Comparison of ENCODE assay signal across 19 cellular contexts in the genomic region with DNA sequence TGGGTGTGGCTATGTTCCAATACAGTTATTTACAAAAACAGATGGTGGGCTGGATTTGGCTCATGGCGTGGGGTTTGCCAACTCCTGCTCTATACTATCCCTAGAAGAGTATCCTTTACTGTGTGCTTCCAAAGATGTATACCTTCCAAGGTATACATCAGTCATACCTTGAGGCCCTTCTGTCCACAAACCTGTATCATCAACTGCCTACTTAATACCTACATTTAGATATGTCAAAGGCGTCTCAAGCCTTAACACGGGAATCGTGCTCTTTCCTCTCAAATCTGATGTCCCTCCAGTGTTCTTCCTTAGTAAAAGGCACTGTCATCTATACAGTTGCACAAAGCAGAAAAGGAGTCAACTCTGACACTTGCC. TPM values are rescaled to one million over a fixed set of nuclear protein-coding genes. Genes with fewer than 3 reads are reported as not detected.
DNase-seq lines count a peak whose midpoint lies in the region; ATAC-seq, FAIRE-seq and TF ChIP-seq lines count a peak whose summit lies in the region.
"Had no signal": no experiment of that assay in that cellular context is flagged by ENCODE, and none has a peak within 500 bp of the region (broad histone marks: within the 10 kb centered on the region; RNA-seq: fewer than 3 reads in every experiment).

No MANE protein-coding gene starts in this region.

- ATAC-seq in A549 (peak; percentile 43 to 50; a peak in 5 of 6 replicates), K562 (peak; percentile 25; the same call in 2 of the 3 replicates), HG02642 (IDR thresholded peaks at IDR 0.05; ENCODE audit: poor library complexity, unreplicated experiment) (no peak)

- TF ChIP-seq CTCF in A549 (IDR thresholded peaks at IDR 0.05) (no peak), K562 (IDR thresholded peaks at IDR 0.05 in 2 of 3, conservative IDR thresholded peaks at IDR 0.05 in 1 of 3; ENCODE audit: insufficient read depth in 2 of 3, low read depth in 1 of 3, low read length in 3 of 3) (no peak), nephron progenitor cell (IDR thresholded peaks at IDR 0.05) (no peak)

- no peak for TF ChIP-seq RAD21 in A549 (conservative IDR thresholded peaks at IDR 0.05 in 1 of 2, IDR thresholded peaks at IDR 0.05 in 1 of 2)
- TF ChIP-seq RAD21 in K562 (CRISPR knock-in tag; conservative IDR thresholded peaks at IDR 0.05 in 1 of 2, IDR thresholded peaks at IDR 0.05 in 1 of 2) = no peak

- peak overlapping the region; percentile 24 for H3K27ac Mint-ChIP-seq in nephron progenitor cell
- no peak overlapping the region for H3K27ac Mint-ChIP-seq in immature natural killer cell

- TF ChIP-seq EP300 in A549 (IDR thresholded peaks at IDR 0.05) (no peak), K562 (IDR thresholded peaks at IDR 0.05; ENCODE audit: low read length) (no peak)

- H3K79me2 ChIP-seq in K562 (ENCODE audit: control insufficient read depth, insufficient read depth, low read length) = no peaks in the 10 kb centered on the region

- no peaks in the 10 kb centered on the region for H3K4me1 ChIP-seq in A549
- H3K4me1 ChIP-seq in K562 (replicated peaks in 1 of 2; ENCODE audit: control insufficient read depth in 2 of 2, insufficient read depth in 2 of 2, low read length in 2 of 2) = no peaks in the 10 kb centered on the region
- H3K4me1 ChIP-seq: BLaER1 treated with 17β-estradiol and CSF1 and Interleukin-3, amounts not matched to agents 10 nM and 100 nM; Peyer's patch had no signal

- no peak overlapping the region for H3K4me3 ChIP-seq in A549
- H3K4me3 ChIP-seq in K562 = no peak overlapping the region
- H3K4me3 ChIP-seq: BLaER1 treated with 17β-estradiol and CSF1 and Interleukin-3, amounts not matched to agents 10 nM and 100 nM; Peyer's patch had no signal

- no peaks in the 10 kb centered on the region for H3K9me1 ChIP-seq in K562 (ENCODE audit: control insufficient read depth, insufficient read depth, low read length)

- 94% methylated on average over 4 of the region's 4 CpGs for WGBS in A549 (ENCODE audit: missing lambda C conversion rate)
- 98% methylated on average over 4 of the region's 4 CpGs for WGBS in K562 (ENCODE audit: insufficient coverage, low coverage, missing lambda C conversion rate)

- H4K20me1 ChIP-seq in K562 (replicated peaks; ENCODE audit: control insufficient read depth, insufficient read depth, low read length) = no peaks in the 10 kb centered on the region

- POLR2A ChIA-PET in A549 (lab: Yijun Ruan, JAX) (no interaction called here), K562 (lab: Yijun Ruan, JAX) (interaction anchor here (0.8 kb wide), 1 partner anchor 423 kb away, joined by 4 read pairs; no protein-coding TSS in a partner anchor)

- intact Hi-C loops in K562 (cut with micrococcal nuclease) = no loop called here

- in situ Hi-C loops in K562 (cut with MboI) = no loop called here

- CTCF ChIA-PET in A549 (lab: Yijun Ruan, JAX) (interaction anchor here (0.7 to 1.5 kb wide), 3 partner anchors 71 to 214 kb away, joined by 3 to 10 read pairs (median 5); no protein-coding TSS in a partner anchor), K562 (lab: Yijun Ruan, JAX; ENCODE audit: low intra/inter-chr PET ratio) (no interaction called here)

- TF ChIP-seq POLR2A in A549 (IDR thresholded peaks at IDR 0.05; ENCODE audit: low read length) (no peak), K562 (conservative IDR thresholded peaks at IDR 0.05) (no peak; the same call in 1 of the 2 replicates)

- H3K9ac ChIP-seq in K562 (ENCODE audit: insufficient read depth in 1 of 2, low read depth in 2 of 2, low read length in 2 of 2) = no peak overlapping the region
- H3K9ac ChIP-seq: BLaER1 treated with 17β-estradiol and CSF1 and Interleukin-3, amounts not matched to agents 10 nM and 100 nM had no signal

- H3K36me3 Mint-ChIP-seq in nephron progenitor cell (ENCODE audit: low read depth) (peaks cover 55% of the 10 kb centered on the region), immature natural killer cell (peaks cover 18 to 39% (median 29%) of the 10 kb centered on the region in 3 donors)

- H3K27ac ChIP-seq in A549 (no peak overlapping the region), K562 (ENCODE audit: extremely low read depth, low read depth, low read length) (no peak overlapping the region)
- H3K27ac ChIP-seq: 22Rv1, Peyer's patch had no signal

- H3K9me3 Mint-ChIP-seq in nephron progenitor cell (peaks cover 31% of the 10 kb centered on the region), immature natural killer cell (peaks cover 6 to 25% (median 12%) of the 10 kb centered on the region in 6 donors)

- H3K27me3 Mint-ChIP-seq in nephron progenitor cell (ENCODE audit: low read depth, poor library complexity) (peaks cover 5% of the 10 kb centered on the region), immature natural killer cell (ENCODE audit: low read depth in 3 of 3) (peaks cover 0 to 2% (median 0%) of the 10 kb centered on the region in 3 donors)

- H3K4me1 Mint-ChIP-seq in nephron progenitor cell = no peaks in the 10 kb centered on the region
- H3K4me1 Mint-ChIP-seq in immature natural killer cell = no peaks in the 10 kb centered on the region

- peaks cover 49% of the 10 kb centered on the region for H3K36me3 ChIP-seq in K562 (ENCODE audit: control insufficient read depth, insufficient read depth, low read length)

- H3K4me2 ChIP-seq in A549 = no peak overlapping the region
- no peak overlapping the region for H3K4me2 ChIP-seq in K562 (ENCODE audit: insufficient read depth, low read length)
- H3K4me2 ChIP-seq: BLaER1 treated with 17β-estradiol and CSF1 and Interleukin-3, amounts not matched to agents 10 nM and 100 nM had no signal

- H3K9me3 ChIP-seq in A549 = peaks cover 18% of the 10 kb centered on the region; the same call in 1 of the 3 replicates
- peaks cover 5% of the 10 kb centered on the region; the same call in 1 of the 2 replicates for H3K9me3 ChIP-seq in K562 (replicated peaks; ENCODE audit: control insufficient read depth, insufficient read depth, low read depth, low read length)
- H3K9me3 ChIP-seq: Peyer's patch had no signal

- H3K4me3 Mint-ChIP-seq in nephron progenitor cell (no peak overlapping the region), immature natural killer cell (no peak overlapping the region)

- H3K27me3 ChIP-seq in K562 (ENCODE audit: control insufficient read depth in 2 of 2, insufficient read depth in 2 of 2, low read length in 2 of 2) = no peaks in the 10 kb centered on the region
- H3K27me3 ChIP-seq: BLaER1 treated with 17β-estradiol and CSF1 and Interleukin-3, amounts not matched to agents 10 nM and 100 nM; Peyer's patch had no signal

- FAIRE-seq in A549 (lab: Jason Lieb, UNC) (no peak), K562 (lab: Jason Lieb, UNC) (no peak)

- H2AFZ ChIP-seq in K562 (ENCODE audit: low read depth, low read length) = no peak overlapping the region

- DNase-seq in NCI-H82 (lab: John Stamatoyannopoulos, UW) = peak; percentile 59
- no peak for DNase-seq in NCI-H82 treated with DMSO at 0.1 percent for 48 hours (lab: John Stamatoyannopoulos, UW; ENCODE audit: unreplicated experiment)
- no peak for DNase-seq in A549 (ENCODE audit: low read depth in 1 of 2, low spot score in 1 of 2)
- no peak for DNase-seq in K562 (ENCODE audit: extremely low read depth in 1 of 4, low spot score in 3 of 4)
- no peak for DNase-seq in nephron progenitor cell
- DNase-seq in mucosa of gallbladder (ENCODE audit: low spot score) = no peak
- no peak for DNase-seq in immature natural killer cell
- DNase-seq: DMS 273 treated with DMSO at 0.1 percent for 48 hours, MM.1S, NCI-H1105, NCI-H187, NCI-H2171, NCI-H446 treated with DMSO at 0.1 percent for 48 hours, NCI-H774, Peyer's patch, SHP77 had no signal

- BruUV-seq in K562 (replicated peaks; lab: Mats Ljungman, UMichigan) = no TSS peak

TF ChIP-seq in A549, 52 proteins besides CTCF, POLR2A, EP300 and RAD21 (continues in another document):
- TF ChIP-seq POLR2AphosphoS2 (conservative IDR thresholded peaks at IDR 0.05; ENCODE audit: low read length) = 0 out of 2 replicates have a peak, but pooled peaks have one; percentile 92
- TF ChIP-seq, protein P1, sequence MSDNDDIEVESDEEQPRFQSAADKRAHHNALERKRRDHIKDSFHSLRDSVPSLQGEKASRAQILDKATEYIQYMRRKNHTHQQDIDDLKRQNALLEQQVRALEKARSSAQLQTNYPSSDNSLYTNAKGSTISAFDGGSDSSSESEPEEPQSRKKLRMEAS (IDR thresholded peaks at IDR 0.05) = no peak

TF ChIP-seq in K562, 482 proteins besides CTCF, POLR2A, EP300 and RAD21 (continues in another document):
- TF ChIP-seq TFAP4 (CRISPR knock-in tag; IDR thresholded peaks at IDR 0.05; ENCODE audit: borderline replicate concordance) = no peak

RNA-seq across cellular contexts. Expression of gene NAMPT, which starts 37.0 kb away (rescaled TPM):
- polyA plus RNA-seq in A549 (2011; rRNA removed) (190 and 274 TPM in 2 replicates), A549 (2017; fragmentation: RNase III; extraction: RNeasy Plus Mini Kit Qiagen cat#74134 plus additional on column Dnase treatment) (186 to 245 TPM (median 213 TPM) in 3 replicates), K562 (2011; rRNA removed) (70.1 and 106 TPM in 2 replicates), K562 (2014; fragmentation: Illumina TruSeq; extraction: Trizol) (113 and 133 TPM in 2 replicates), K562 (2014; fragmentation: Nextera tagmentation; extraction: Ambion mirVana) (10 to 100 TPM; 41.1 to 56.6 TPM), K562 (2014; rRNA removed) (79.6 and 90.7 TPM in 2 replicates), immature natural killer cell (10 to 100 TPM; 12.7 to 14.0 (median 13.1) TPM)
- 43.9 and 51.4 TPM in 2 replicates for polyA plus RNA-seq in A549 (2012; cell fraction: cytosol; rRNA removed)
- 24.0 and 26.8 TPM in 2 replicates for polyA plus RNA-seq in A549 (2012; cell fraction: nucleus; rRNA removed)
- polyA minus RNA-seq in A549 (2011; rRNA and poly(A)+ RNA removed) = 83.9 and 110 TPM in 2 replicates
- total RNA-seq in K562 (2011; cell fraction: chromatin; rRNA removed; ENCODE audit: low replicate concordance) = 53.3 and 184 TPM in 2 replicates
- 23.0 and 32.8 TPM in 2 replicates for total RNA-seq in K562 (2011; cell fraction: nucleolus; rRNA removed)
- 75.4 and 125 TPM in 2 replicates for total RNA-seq in K562 (2011; cell fraction: nucleoplasm; rRNA removed)
- total RNA-seq in K562 (2014; rRNA removed) (61.4 and 71.7 TPM in 2 replicates), K562 (2014; rRNA removed; fragmentation: Illumina TruSeq; extraction: Trizol) (160 and 179 TPM in 2 replicates), K562 (2015; rRNA removed; fragmentation: Illumina TruSeq; extraction: Trizol) (134 and 151 TPM in 2 replicates), K562 (2021) (134 and 150 TPM in 2 replicates), mucosa of gallbladder (52.7 TPM)
- polyA plus RNA-seq in K562 (2011; cell fraction: cytosol; rRNA removed) = 16.2 and 27.0 TPM in 2 replicates
- 20.3 and 26.6 TPM in 2 replicates for polyA plus RNA-seq in K562 (2011; cell fraction: nucleus; rRNA removed)
- 86.7 and 97.4 TPM in 2 replicates for polyA plus RNA-seq in K562 (2012)
- polyA minus RNA-seq in K562 (2011; rRNA and poly(A)+ RNA removed) = 158 and 163 TPM in 2 replicates
- polyA minus RNA-seq in K562 (2011; cell fraction: cytosol; rRNA and poly(A)+ RNA removed) = 86.7 and 104 TPM in 2 replicates
- 62.3 and 99.6 TPM in 2 replicates for polyA minus RNA-seq in K562 (2011; cell fraction: nucleus; rRNA and poly(A)+ RNA removed)
